In the genomic region with DNA sequence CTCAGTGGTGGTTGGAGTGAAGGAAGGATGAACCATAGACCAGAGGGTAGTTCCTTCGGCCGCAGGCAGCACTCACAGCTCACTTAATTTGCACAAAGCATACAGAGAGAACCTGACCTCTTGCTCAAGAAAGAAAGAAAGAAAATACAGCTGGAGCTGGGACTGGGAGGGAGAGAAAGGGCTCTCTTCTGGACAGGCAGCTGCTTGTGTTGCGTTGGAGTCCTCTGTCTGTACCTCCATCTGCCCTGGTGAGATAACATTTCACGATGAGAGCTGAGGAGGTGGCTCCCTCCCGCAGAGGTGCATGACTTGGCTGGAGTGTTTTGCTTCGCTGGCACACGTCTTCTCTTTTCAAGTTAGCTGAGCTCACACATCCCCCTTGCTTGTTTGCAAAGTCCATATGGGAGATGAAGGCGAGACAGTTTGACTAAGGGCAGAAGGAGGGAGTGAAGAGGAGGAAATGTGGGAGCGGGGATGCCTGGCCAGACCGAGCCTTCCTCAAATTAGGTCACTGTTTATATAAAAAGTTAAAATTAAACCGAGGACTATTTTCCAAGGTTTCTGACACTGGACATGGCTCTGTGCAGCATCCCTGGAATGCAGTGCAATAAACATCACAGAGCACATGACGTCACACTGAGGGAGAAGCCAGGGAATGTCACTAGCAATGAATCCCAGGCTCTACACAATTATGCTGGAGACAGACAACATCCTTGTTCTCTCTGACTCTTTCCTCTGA, we compare ENCODE assay signal across 10 cellular contexts.
DNase-seq lines count a peak whose midpoint lies in the region; ATAC-seq, FAIRE-seq and TF ChIP-seq lines count a peak whose summit lies in the region.
"Had no signal": no experiment of that assay in that cellular context is flagged by ENCODE, and none has a peak within 500 bp of the region (broad histone marks: within the 10 kb centered on the region; RNA-seq: fewer than 3 reads in every experiment).

No MANE protein-coding gene starts in this region.

- 13 to 24% (median 21%) methylated on average over 12 of the region's 12 CpGs for WGBS in stomach, 5 donors

- H3K27me3 ChIP-seq in astrocyte (ENCODE audit: insufficient read depth, low read length) (no peaks in the 10 kb centered on the region), stomach (no peaks in the 10 kb centered on the region)

- TF ChIP-seq EP300 in stomach (IDR thresholded peaks at IDR 0.05), result peak; percentile 94

- H2AFZ ChIP-seq in astrocyte (ENCODE audit: low read depth, low read length), result peak overlapping the region; percentile 57

- peak overlapping the region; percentile 51 for H3K9ac ChIP-seq in astrocyte (ENCODE audit: low read length)

- no peak overlapping the region for H3K27ac Mint-ChIP-seq in astrocyte (ENCODE audit: unreplicated experiment)

- H3K4me1 Mint-ChIP-seq in astrocyte (ENCODE audit: low read depth, unreplicated experiment), result peaks cover 10% of the 10 kb centered on the region

- peaks cover 3% of the 10 kb centered on the region for H3K27me3 Mint-ChIP-seq in astrocyte (ENCODE audit: low read depth, unreplicated experiment)

- peak overlapping the region; percentile 51 for H3K27ac ChIP-seq in astrocyte (ENCODE audit: low read depth, low read length)
- H3K27ac ChIP-seq in stomach, result peak overlapping the region; percentile 41 to 88 (median 74)

- intact Hi-C loops in stomach (cut with DNase I; ENCODE audit: low total_unique reads), result no loop called here

- H3K4me1 ChIP-seq in astrocyte (ENCODE audit: insufficient read depth, low read length) (peaks cover 17% of the 10 kb centered on the region), stomach (peaks cover 11 to 27% (median 15%) of the 10 kb centered on the region in 4 donors)

- H3K9me3 ChIP-seq in astrocyte (ENCODE audit: insufficient read depth, low read depth, low read length) (no peaks in the 10 kb centered on the region), stomach (no peaks in the 10 kb centered on the region)

- H3K9me3 Mint-ChIP-seq in astrocyte (ENCODE audit: unreplicated experiment), result peaks cover 13% of the 10 kb centered on the region

- DNase-seq in GOT3 (lab: John Stamatoyannopoulos, UW), result peak; percentile 13
- peak; percentile 96 for DNase-seq in astrocyte (ENCODE audit: low read depth)
- DNase-seq in stomach, result peak; percentile 51
- no peak for DNase-seq in NCI-H1436 (lab: John Stamatoyannopoulos, UW)
- no peak for DNase-seq in NK-92 (lab: John Stamatoyannopoulos, UW; ENCODE audit: unreplicated experiment)
- no peak for DNase-seq in DMS79 (lab: John Stamatoyannopoulos, UW)
- DNase-seq: stimulated activated CD4-positive, alpha-beta T cell treated with anti-CD3 and anti-CD28 coated beads, Interleukin-4, amount 100 ng/mL, for 4 hours had no signal

- TF ChIP-seq CTCF in astrocyte (IDR thresholded peaks at IDR 0.05; ENCODE audit: insufficient read depth, low read depth, low read length), result no peak
- TF ChIP-seq CTCF in stomach (IDR thresholded peaks at IDR 0.05), result no peak

- peak overlapping the region; percentile 24 for H3K4me3 ChIP-seq in astrocyte (ENCODE audit: insufficient read depth, low read depth, low read length)
- H3K4me3 ChIP-seq in stomach, result peak overlapping the region in 1 of 4 donors; percentile 22

- no peaks in the 10 kb centered on the region for H3K36me3 Mint-ChIP-seq in astrocyte (ENCODE audit: low read depth, unreplicated experiment)

- H3K4me3 Mint-ChIP-seq in astrocyte (ENCODE audit: unreplicated experiment), result no peak overlapping the region

- peak; percentile 76 for FAIRE-seq in astrocyte (lab: Jason Lieb, UNC)
- FAIRE-seq in islet of Langerhans (lab: Jason Lieb, UNC), result peak; percentile 5
- FAIRE-seq: TTC549 had no signal

- TF ChIP-seq POLR2A in stomach (IDR thresholded peaks at IDR 0.05), result no peak

- no peak for ATAC-seq in GM21619 (IDR thresholded peaks at IDR 0.05; ENCODE audit: unreplicated experiment)

- H3K36me3 ChIP-seq in astrocyte (ENCODE audit: insufficient read depth, low read length), result no peaks in the 10 kb centered on the region
- H3K36me3 ChIP-seq in stomach, result no peaks in the 10 kb centered on the region

- H3K79me2 ChIP-seq in astrocyte (ENCODE audit: insufficient read depth, low read length), result no peaks in the 10 kb centered on the region

- H4K20me1 ChIP-seq in astrocyte (ENCODE audit: insufficient read depth, low read length), result no peaks in the 10 kb centered on the region

- H3K4me2 ChIP-seq in astrocyte (ENCODE audit: low read length), result peak overlapping the region; percentile 77

Comparison
In these comparisons a context has a peak if more than half of its experiments do, and no peak if none do; other contexts are left out.
1. DNase-seq: peak in GOT3 (single experiment), astrocyte (single experiment) and stomach (single experiment); none in NCI-H1436 (single experiment), NK-92 (single experiment) and DMS79 (single experiment).